In the genomic region with DNA sequence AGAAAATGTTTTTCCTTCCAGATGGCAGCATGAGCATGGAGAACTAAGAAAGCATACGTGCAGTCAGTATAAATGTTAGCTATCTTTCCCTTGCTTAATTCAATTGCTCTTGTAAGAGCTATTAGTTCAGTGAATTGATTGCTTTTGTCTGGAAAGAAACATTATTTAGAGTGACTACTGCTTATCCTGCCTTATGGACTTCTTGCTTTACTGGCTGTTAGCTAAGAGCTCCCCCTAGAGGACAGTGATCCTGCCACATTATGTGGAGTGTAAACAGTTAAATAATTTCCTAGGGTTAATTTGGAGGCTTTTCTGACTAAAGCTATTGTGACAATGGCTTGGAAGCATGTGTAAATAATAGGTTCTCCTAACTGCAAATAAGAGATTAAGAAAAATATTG, we compare ENCODE assay signal across 9 cellular contexts.
A peak's percentile ranks its signal among the peaks of the same experiment; 100 is the strongest.
DNase-seq lines count a peak whose midpoint lies in the region; ATAC-seq, FAIRE-seq and TF ChIP-seq lines count a peak whose summit lies in the region.
"Had no signal": no experiment of that assay in that cellular context is flagged by ENCODE, and none has a peak within 500 bp of the region (broad histone marks: within the 10 kb centered on the region; RNA-seq: fewer than 3 reads in every experiment).

No MANE protein-coding gene starts in this region.

- ATAC-seq in GM18867 (IDR thresholded peaks at IDR 0.05; ENCODE audit: unreplicated experiment): no peak

- no peak for FAIRE-seq in GM19239 (lab: Jason Lieb, UNC)
- FAIRE-seq: GM18507 had no signal

- peak; percentile 14 for DNase-seq in A172 (ENCODE audit: low spot score)
- DNase-seq in GM12864 (ENCODE audit: low read depth): no peak
- peak; percentile 19 for DNase-seq in NCI-H345 treated with DMSO at 0.1 percent for 48 hours (lab: John Stamatoyannopoulos, UW; ENCODE audit: unreplicated experiment)
- peak; percentile 48 for DNase-seq in choroid plexus epithelial cell (ENCODE audit: low read depth)
- no peak for DNase-seq in anterior cingulate cortex (lab: John Stamatoyannopoulos, UW)
- no peak for DNase-seq in GM19239 (ENCODE audit: insufficient read length, low spot score)
- no peak for DNase-seq in dedifferentiated amniotic fluid mesenchymal stem cell (ENCODE audit: extremely low spot score)

- TF ChIP-seq CTCF in GM12864 (IDR thresholded peaks at IDR 0.05; ENCODE audit: low read depth, low read length, missing control alignments) (peak; percentile 33), choroid plexus epithelial cell (conservative IDR thresholded peaks at IDR 0.05; ENCODE audit: low read depth, low read length) (peak; percentile 57)

- H3K4me3 ChIP-seq in GM12864 (ENCODE audit: low read depth, low read length): no peak overlapping the region
- H3K4me3 ChIP-seq in choroid plexus epithelial cell (ENCODE audit: low read depth, low read length): no peak overlapping the region

Comparison
In these comparisons a context has a peak if more than half of its experiments do, and no peak if none do; other contexts are left out.
1. DNase-seq: peak in A172 (single experiment), NCI-H345 treated with DMSO at 0.1 percent for 48 hours (single experiment) and choroid plexus epithelial cell (single experiment); none in GM12864 (single experiment), anterior cingulate cortex (0 of 58), GM19239 (single experiment) and dedifferentiated amniotic fluid mesenchymal stem cell (single experiment).